In the genomic region with DNA sequence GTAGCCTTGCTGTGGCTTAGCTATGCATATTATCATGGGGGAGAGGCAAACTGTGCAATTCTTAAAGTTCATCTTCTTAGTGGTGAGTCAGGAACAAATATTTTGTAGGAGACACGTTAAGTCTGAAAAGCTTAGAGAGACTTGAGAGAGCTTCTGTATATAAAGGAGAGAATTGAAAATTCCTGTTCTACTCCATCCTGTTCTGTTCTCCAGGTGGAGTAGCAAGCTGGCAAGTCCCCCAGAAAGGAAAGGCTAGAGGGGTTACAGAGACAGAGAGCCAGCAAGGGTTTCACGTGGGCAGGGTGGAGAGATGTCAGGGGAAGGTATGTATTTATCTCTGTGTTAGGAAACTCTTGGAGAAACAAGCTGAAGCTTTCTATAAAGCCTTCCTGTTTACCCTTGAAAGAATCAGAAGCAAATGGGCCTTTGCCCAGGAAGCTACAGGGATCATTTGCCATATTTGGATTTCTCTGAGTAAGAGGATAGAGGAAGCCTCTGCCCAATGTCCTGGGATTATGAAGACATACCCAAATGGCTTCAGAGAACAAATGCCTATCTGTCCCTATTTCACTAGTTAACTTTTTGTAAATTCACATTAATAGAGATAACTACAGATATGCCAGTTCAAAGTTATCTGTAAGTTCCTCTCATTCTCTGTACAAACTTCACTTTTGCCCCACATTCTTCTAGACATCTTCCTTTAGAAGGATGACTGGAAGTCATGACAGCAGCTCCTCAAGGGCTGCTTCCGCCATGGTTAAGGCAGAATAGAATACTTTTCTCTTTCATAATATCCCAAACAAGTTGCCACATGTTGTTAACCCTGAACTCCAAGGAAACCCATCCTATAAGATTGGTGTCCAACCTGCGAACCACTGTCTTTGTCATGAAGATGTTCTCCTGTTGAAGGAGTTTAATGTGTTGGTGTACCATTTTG, we compare ENCODE assay signal across 1 cellular context.
TF ChIP-seq lines count a peak whose summit lies in the region.

No MANE protein-coding gene starts in this region.

TF ChIP-seq in HepG2, 621 proteins besides CTCF, POLR2A, EP300 and RAD21 (continued from another document):
- TF ChIP-seq, protein P1, sequence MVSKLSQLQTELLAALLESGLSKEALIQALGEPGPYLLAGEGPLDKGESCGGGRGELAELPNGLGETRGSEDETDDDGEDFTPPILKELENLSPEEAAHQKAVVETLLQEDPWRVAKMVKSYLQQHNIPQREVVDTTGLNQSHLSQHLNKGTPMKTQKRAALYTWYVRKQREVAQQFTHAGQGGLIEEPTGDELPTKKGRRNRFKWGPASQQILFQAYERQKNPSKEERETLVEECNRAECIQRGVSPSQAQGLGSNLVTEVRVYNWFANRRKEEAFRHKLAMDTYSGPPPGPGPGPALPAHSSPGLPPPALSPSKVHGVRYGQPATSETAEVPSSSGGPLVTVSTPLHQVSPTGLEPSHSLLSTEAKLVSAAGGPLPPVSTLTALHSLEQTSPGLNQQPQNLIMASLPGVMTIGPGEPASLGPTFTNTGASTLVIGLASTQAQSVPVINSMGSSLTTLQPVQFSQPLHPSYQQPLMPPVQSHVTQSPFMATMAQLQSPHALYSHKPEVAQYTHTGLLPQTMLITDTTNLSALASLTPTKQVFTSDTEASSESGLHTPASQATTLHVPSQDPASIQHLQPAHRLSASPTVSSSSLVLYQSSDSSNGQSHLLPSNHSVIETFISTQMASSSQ (IDR thresholded peaks at IDR 0.05; ENCODE audit: low read depth) = 0 out of 2 replicates have a peak, but pooled peaks have one; percentile 50
- TF ChIP-seq, protein P1 (CRISPR knock-in tag; IDR thresholded peaks at IDR 0.05; ENCODE audit: borderline replicate concordance) = no peak
- TF ChIP-seq CC2D1A (CRISPR knock-in tag; IDR thresholded peaks at IDR 0.05) = peak; percentile 56; the same call in 1 of the 2 replicates
- no peak for TF ChIP-seq ZNF761 (CRISPR knock-in tag; conservative IDR thresholded peaks at IDR 0.05)
- peak; percentile 53; the same call in 1 of the 2 replicates for TF ChIP-seq MIXL1 (CRISPR knock-in tag; IDR thresholded peaks at IDR 0.05)
- TF ChIP-seq ZNF773 (CRISPR knock-in tag; IDR thresholded peaks at IDR 0.05; ENCODE audit: borderline replicate concordance) = no peak
- no peak for TF ChIP-seq ZNF616 (CRISPR knock-in tag; IDR thresholded peaks at IDR 0.05; ENCODE audit: low read depth)
- no peak for TF ChIP-seq CCAR2 (optimal IDR thresholded peaks at IDR 0.05; ENCODE audit: low read depth, low read length)
- no peak for TF ChIP-seq ZNF660 (CRISPR knock-in tag; IDR thresholded peaks at IDR 0.05; ENCODE audit: borderline replicate concordance, low read depth)
- TF ChIP-seq HOXD1 (CRISPR knock-in tag; IDR thresholded peaks at IDR 0.05) = no peak
- TF ChIP-seq, protein P2, sequence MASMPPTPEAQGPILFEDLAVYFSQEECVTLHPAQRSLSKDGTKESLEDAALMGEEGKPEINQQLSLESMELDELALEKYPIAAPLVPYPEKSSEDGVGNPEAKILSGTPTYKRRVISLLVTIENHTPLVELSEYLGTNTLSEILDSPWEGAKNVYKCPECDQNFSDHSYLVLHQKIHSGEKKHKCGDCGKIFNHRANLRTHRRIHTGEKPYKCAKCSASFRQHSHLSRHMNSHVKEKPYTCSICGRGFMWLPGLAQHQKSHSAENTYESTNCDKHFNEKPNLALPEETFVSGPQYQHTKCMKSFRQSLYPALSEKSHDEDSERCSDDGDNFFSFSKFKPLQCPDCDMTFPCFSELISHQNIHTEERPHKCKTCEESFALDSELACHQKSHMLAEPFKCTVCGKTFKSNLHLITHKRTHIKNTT (CRISPR knock-in tag; IDR thresholded peaks at IDR 0.05) = no peak
- TF ChIP-seq ZNF703 (CRISPR knock-in tag; IDR thresholded peaks at IDR 0.05; ENCODE audit: borderline replicate concordance) = no peak
- no peak for TF ChIP-seq RFX3 (CRISPR knock-in tag; IDR thresholded peaks at IDR 0.05)
- no peak for TF ChIP-seq ZNF543 (CRISPR knock-in tag; IDR thresholded peaks at IDR 0.05)
- TF ChIP-seq SRY (CRISPR knock-in tag; IDR thresholded peaks at IDR 0.05) = no peak
- TF ChIP-seq RFX1 (IDR thresholded peaks at IDR 0.05) = no peak
- no peak for TF ChIP-seq ZNF17 (CRISPR knock-in tag; IDR thresholded peaks at IDR 0.05)
- peak; percentile 36; the same call in 1 of the 2 replicates for TF ChIP-seq SIX1 (CRISPR knock-in tag; IDR thresholded peaks at IDR 0.05; ENCODE audit: borderline replicate concordance)
- TF ChIP-seq KMT2B (CRISPR knock-in tag; IDR thresholded peaks at IDR 0.05) = no peak
- no peak for TF ChIP-seq ZNF207 (IDR thresholded peaks at IDR 0.05; ENCODE audit: borderline replicate concordance)
- peak; percentile 75 for TF ChIP-seq ZMYM4 (CRISPR knock-in tag; IDR thresholded peaks at IDR 0.05)
- TF ChIP-seq, protein P3, sequence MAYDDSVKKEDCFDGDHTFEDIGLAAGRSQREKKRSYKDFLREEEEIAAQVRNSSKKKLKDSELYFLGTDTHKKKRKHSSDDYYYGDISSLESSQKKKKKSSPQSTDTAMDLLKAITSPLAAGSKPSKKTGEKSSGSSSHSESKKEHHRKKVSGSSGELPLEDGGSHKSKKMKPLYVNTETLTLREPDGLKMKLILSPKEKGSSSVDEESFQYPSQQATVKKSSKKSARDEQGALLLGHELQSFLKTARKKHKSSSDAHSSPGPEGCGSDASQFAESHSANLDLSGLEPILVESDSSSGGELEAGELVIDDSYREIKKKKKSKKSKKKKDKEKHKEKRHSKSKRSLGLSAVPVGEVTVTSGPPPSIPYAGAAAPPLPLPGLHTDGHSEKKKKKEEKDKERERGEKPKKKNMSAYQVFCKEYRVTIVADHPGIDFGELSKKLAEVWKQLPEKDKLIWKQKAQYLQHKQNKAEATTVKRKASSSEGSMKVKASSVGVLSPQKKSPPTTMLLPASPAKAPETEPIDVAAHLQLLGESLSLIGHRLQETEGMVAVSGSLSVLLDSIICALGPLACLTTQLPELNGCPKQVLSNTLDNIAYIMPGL (CRISPR knock-in tag; IDR thresholded peaks at IDR 0.05; ENCODE audit: borderline replicate concordance in 1 of 2, low read depth in 1 of 2) = 0 out of 4 replicates have a peak, but pooled peaks of 1 of the 2 experiments have one; percentile 36
- TF ChIP-seq, protein P4, sequence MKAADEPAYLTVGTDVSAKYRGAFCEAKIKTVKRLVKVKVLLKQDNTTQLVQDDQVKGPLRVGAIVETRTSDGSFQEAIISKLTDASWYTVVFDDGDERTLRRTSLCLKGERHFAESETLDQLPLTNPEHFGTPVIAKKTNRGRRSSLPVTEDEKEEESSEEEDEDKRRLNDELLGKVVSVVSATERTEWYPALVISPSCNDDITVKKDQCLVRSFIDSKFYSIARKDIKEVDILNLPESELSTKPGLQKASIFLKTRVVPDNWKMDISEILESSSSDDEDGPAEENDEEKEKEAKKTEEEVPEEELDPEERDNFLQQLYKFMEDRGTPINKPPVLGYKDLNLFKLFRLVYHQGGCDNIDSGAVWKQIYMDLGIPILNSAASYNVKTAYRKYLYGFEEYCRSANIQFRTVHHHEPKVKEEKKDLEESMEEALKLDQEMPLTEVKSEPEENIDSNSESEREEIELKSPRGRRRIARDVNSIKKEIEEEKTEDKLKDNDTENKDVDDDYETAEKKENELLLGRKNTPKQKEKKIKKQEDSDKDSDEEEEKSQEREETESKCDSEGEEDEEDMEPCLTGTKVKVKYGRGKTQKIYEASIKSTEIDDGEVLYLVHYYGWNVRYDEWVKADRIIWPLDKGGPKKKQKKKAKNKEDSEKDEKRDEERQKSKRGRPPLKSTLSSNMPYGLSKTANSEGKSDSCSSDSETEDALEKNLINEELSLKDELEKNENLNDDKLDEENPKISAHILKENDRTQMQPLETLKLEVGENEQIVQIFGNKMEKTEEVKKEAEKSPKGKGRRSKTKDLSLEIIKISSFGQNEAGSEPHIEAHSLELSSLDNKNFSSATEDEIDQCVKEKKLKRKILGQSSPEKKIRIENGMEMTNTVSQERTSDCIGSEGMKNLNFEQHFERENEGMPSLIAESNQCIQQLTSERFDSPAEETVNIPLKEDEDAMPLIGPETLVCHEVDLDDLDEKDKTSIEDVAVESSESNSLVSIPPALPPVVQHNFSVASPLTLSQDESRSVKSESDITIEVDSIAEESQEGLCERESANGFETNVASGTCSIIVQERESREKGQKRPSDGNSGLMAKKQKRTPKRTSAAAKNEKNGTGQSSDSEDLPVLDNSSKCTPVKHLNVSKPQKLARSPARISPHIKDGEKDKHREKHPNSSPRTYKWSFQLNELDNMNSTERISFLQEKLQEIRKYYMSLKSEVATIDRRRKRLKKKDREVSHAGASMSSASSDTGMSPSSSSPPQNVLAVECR (CRISPR knock-in tag; IDR thresholded peaks at IDR 0.05; ENCODE audit: borderline replicate concordance) = no peak; the same call in 1 of the 2 replicates
